ENCODE assay signal across 15 cellular contexts in genomic region chr2:195606179-195606578, GRCh38.
DNase-seq lines count a peak whose midpoint lies in the region; ATAC-seq lines count a peak whose summit lies in the region.
"Had no signal": no experiment of that assay in that cellular context is flagged by ENCODE, and none has a peak within 500 bp of the region (broad histone marks: within the 10 kb centered on the region; RNA-seq: fewer than 3 reads in every experiment).

No MANE protein-coding gene starts in this region.

- peaks cover 24% of the 10 kb centered on the region for H3K4me1 Mint-ChIP-seq in stimulated activated naive CD8-positive, alpha-beta T cell treated with anti-CD3 and anti-CD28 coated beads, Interleukin-15, amount 100 ng/mL, for 72 hours
- peaks cover 57% of the 10 kb centered on the region for H3K4me1 Mint-ChIP-seq in dendritic cell treated with granulocyte-macrophage colony-stimulating factor and Interleukin-4, amounts not matched to agents 40 ng/mL and 50 ng/mL, for 4 days (ENCODE audit: low read depth)

- no peak for DNase-seq in stimulated activated naive CD8-positive, alpha-beta T cell treated with anti-CD3 and anti-CD28 coated beads, Interleukin-15, amount 100 ng/mL, for 72 hours
- DNase-seq in stimulated activated naive CD8-positive, alpha-beta T cell treated with anti-CD3 and anti-CD28 coated beads, Interleukin-15, Interleukin-2, amounts not matched to agents 100 U/mL and 50 U/mL, for 24 hours: no peak
- DNase-seq in OCI-M1 (lab: John Stamatoyannopoulos, UW) (peak; percentile 39), NCI-H524 (lab: John Stamatoyannopoulos, UW) (no peak)
- DNase-seq: Calu3; CD8-positive, alpha-beta T cell; DMS79 treated with DMSO at 0.1 percent for 48 hours; GF-D8; HFFc6; IMR-90 had no signal

- intact Hi-C loops in dendritic cell treated with granulocyte-macrophage colony-stimulating factor and Interleukin-4, amounts not matched to agents 40 ng/mL and 50 ng/mL, for 4 days (cut with micrococcal nuclease): no loop called here

- H3K9me3 Mint-ChIP-seq in stimulated activated naive CD8-positive, alpha-beta T cell treated with anti-CD3 and anti-CD28 coated beads, Interleukin-15, amount 100 ng/mL, for 72 hours: no peaks in the 10 kb centered on the region
- no peaks in the 10 kb centered on the region for H3K9me3 Mint-ChIP-seq in dendritic cell treated with granulocyte-macrophage colony-stimulating factor and Interleukin-4, amounts not matched to agents 40 ng/mL and 50 ng/mL, for 4 days
- H3K9me3 Mint-ChIP-seq: CD8-positive, alpha-beta T cell; HFFc6 had no signal

- H3K27me3 Mint-ChIP-seq in stimulated activated naive CD8-positive, alpha-beta T cell treated with anti-CD3 and anti-CD28 coated beads, Interleukin-15, amount 100 ng/mL, for 72 hours: no peaks in the 10 kb centered on the region
- H3K27me3 Mint-ChIP-seq in dendritic cell treated with granulocyte-macrophage colony-stimulating factor and Interleukin-4, amounts not matched to agents 40 ng/mL and 50 ng/mL, for 4 days: no peaks in the 10 kb centered on the region
- H3K27me3 Mint-ChIP-seq: B cell had no signal

- ATAC-seq in stimulated activated naive CD8-positive, alpha-beta T cell treated with anti-CD3 and anti-CD28 coated beads, Interleukin-15, amount 100 ng/mL, for 72 hours: peak; percentile 39
- no peak for ATAC-seq in stimulated activated naive CD8-positive, alpha-beta T cell treated with anti-CD3 and anti-CD28 coated beads, Interleukin-15, Interleukin-2, amounts not matched to agents 100 U/mL and 50 U/mL, for 24 hours
- ATAC-seq in GM18909 (IDR thresholded peaks at IDR 0.05; ENCODE audit: poor library complexity, unreplicated experiment) (no peak), HG03139 (IDR thresholded peaks at IDR 0.05; ENCODE audit: unreplicated experiment) (no peak)
- ATAC-seq: CD8-positive, alpha-beta T cell; HCT116 had no signal

- peak overlapping the region in 1 of 2 donors; percentile 11 for H3K27ac Mint-ChIP-seq in stimulated activated naive CD8-positive, alpha-beta T cell treated with anti-CD3 and anti-CD28 coated beads, Interleukin-15, amount 100 ng/mL, for 72 hours
- peak overlapping the region; percentile 78 for H3K27ac Mint-ChIP-seq in dendritic cell treated with granulocyte-macrophage colony-stimulating factor and Interleukin-4, amounts not matched to agents 40 ng/mL and 50 ng/mL, for 4 days
- H3K27ac Mint-ChIP-seq: B cell; CD8-positive, alpha-beta T cell; HFFc6 had no signal

- H3K36me3 Mint-ChIP-seq in dendritic cell treated with granulocyte-macrophage colony-stimulating factor and Interleukin-4, amounts not matched to agents 40 ng/mL and 50 ng/mL, for 4 days (ENCODE audit: low read depth): no peaks in the 10 kb centered on the region
- H3K36me3 Mint-ChIP-seq: CD8-positive, alpha-beta T cell had no signal

- H3K4me3 Mint-ChIP-seq in stimulated activated naive CD8-positive, alpha-beta T cell treated with anti-CD3 and anti-CD28 coated beads, Interleukin-15, amount 100 ng/mL, for 72 hours: no peak overlapping the region
- no peak overlapping the region for H3K4me3 Mint-ChIP-seq in dendritic cell treated with granulocyte-macrophage colony-stimulating factor and Interleukin-4, amounts not matched to agents 40 ng/mL and 50 ng/mL, for 4 days
- H3K4me3 Mint-ChIP-seq: B cell; CD8-positive, alpha-beta T cell; HFFc6 had no signal
